ENCODE assay signal across 10 cellular contexts in genomic region chr3:119279101-119279554, GRCh38. TPM values are rescaled to one million over a fixed set of nuclear protein-coding genes. Genes with fewer than 3 reads are reported as not detected.
DNase-seq lines count a peak whose midpoint lies in the region; ATAC-seq and TF ChIP-seq lines count a peak whose summit lies in the region.
"Had no signal": no experiment of that assay in that cellular context is flagged by ENCODE, and none has a peak within 500 bp of the region (broad histone marks: within the 10 kb centered on the region; RNA-seq: fewer than 3 reads in every experiment).

No MANE protein-coding gene starts in this region.

- H3K27me3 Mint-ChIP-seq in MCF 10A (ENCODE audit: insufficient read depth, unreplicated experiment) (no peaks in the 10 kb centered on the region), glutamatergic neuron (ENCODE audit: unreplicated experiment) (peaks cover 2% of the 10 kb centered on the region)
- H3K27me3 Mint-ChIP-seq in CD4-positive, alpha-beta T cell: no peaks in the 10 kb centered on the region

- no peaks in the 10 kb centered on the region for H3K4me1 ChIP-seq in breast epithelium
- H3K4me1 ChIP-seq in neuron (ENCODE audit: insufficient read depth, low read length): peaks cover 10% of the 10 kb centered on the region

- intact Hi-C loops in MCF 10A (cut with micrococcal nuclease) (loop anchor here (10.0 kb wide), 1 partner anchor 906 kb away; no protein-coding TSS in a partner anchor), breast epithelium (cut with DNase I; ENCODE audit: low total_unique reads) (no loop called here)
- intact Hi-C loops in CD4-positive, alpha-beta T cell (cut with DNase I, micrococcal nuclease): loop anchor here (5.0 to 10.0 kb wide), 3 partner anchors 38 to 176 kb away; no protein-coding TSS in a partner anchor

- H3K4me3 ChIP-seq in breast epithelium (no peak overlapping the region), neuron (ENCODE audit: low read length) (no peak overlapping the region)

- H3K9me3 ChIP-seq in breast epithelium (peaks cover 10 to 13% of the 10 kb centered on the region in 2 donors), neuron (ENCODE audit: low read length) (peaks cover 8% of the 10 kb centered on the region)
- peaks cover 8% of the 10 kb centered on the region for H3K9me3 ChIP-seq in CD4-positive, alpha-beta T cell (ENCODE audit: control insufficient read depth, low read length)

- H3K27ac Mint-ChIP-seq in MCF 10A (ENCODE audit: low read depth, unreplicated experiment) (no peak overlapping the region), glutamatergic neuron (ENCODE audit: unreplicated experiment) (peak overlapping the region; percentile 26)
- H3K27ac Mint-ChIP-seq in CD4-positive, alpha-beta T cell: no peak overlapping the region

- H3K27me3 ChIP-seq in breast epithelium (no peaks in the 10 kb centered on the region), neuron (ENCODE audit: insufficient read depth, low read length) (no peaks in the 10 kb centered on the region)
- no peaks in the 10 kb centered on the region for H3K27me3 ChIP-seq in CD4-positive, alpha-beta T cell (ENCODE audit: control insufficient read depth, insufficient read depth, low read length)

- ATAC-seq in CD4-positive, alpha-beta T cell (ENCODE audit: poor library complexity): no peak
- ATAC-seq in GM19351 (IDR thresholded peaks at IDR 0.05; ENCODE audit: unreplicated experiment) (no peak), HG03139 (IDR thresholded peaks at IDR 0.05; ENCODE audit: unreplicated experiment) (no peak)

- H3K4me1 Mint-ChIP-seq in MCF 10A (ENCODE audit: insufficient read depth, unreplicated experiment) (no peaks in the 10 kb centered on the region), glutamatergic neuron (ENCODE audit: low read depth, unreplicated experiment) (peaks cover 6% of the 10 kb centered on the region)
- peaks cover 20% of the 10 kb centered on the region for H3K4me1 Mint-ChIP-seq in CD4-positive, alpha-beta T cell (ENCODE audit: low read depth)

- DNase-seq in MCF 10A (ENCODE audit: unreplicated experiment): peak; percentile 28
- no peak for DNase-seq in breast epithelium (ENCODE audit: low spot score in 2 of 2)
- DNase-seq in glutamatergic neuron: no peak
- no peak for DNase-seq in CD4-positive, alpha-beta T cell
- no peak for DNase-seq in 8988T
- DNase-seq: NCI-H524; stimulated activated naive CD4-positive, alpha-beta T cell treated with Interleukin-2 at 50 U/mL for 16 hours had no signal

- CTCF ChIA-PET in MCF 10A (lab: Yijun Ruan, JAX): no interaction called here
- CTCF ChIA-PET in CD4-positive, alpha-beta T cell (lab: Charles Lee): no interaction called here

- H3K27ac ChIP-seq in breast epithelium: peak overlapping the region in 1 of 2 donors; percentile 75
- H3K27ac ChIP-seq in CD4-positive, alpha-beta T cell (ENCODE audit: low read depth, low read length): no peak overlapping the region

- TF ChIP-seq CTCF in MCF 10A (IDR thresholded peaks at IDR 0.05; ENCODE audit: unreplicated experiment): no peak
- TF ChIP-seq CTCF in breast epithelium (IDR thresholded peaks at IDR 0.05): no peak
- TF ChIP-seq CTCF in glutamatergic neuron (IDR thresholded peaks at IDR 0.05; ENCODE audit: partially characterized antibody, unreplicated experiment): no peak
- TF ChIP-seq CTCF in CD4-positive, alpha-beta T cell (IDR thresholded peaks at IDR 0.05): no peak

- no TSS peak for BruUV-seq in MCF 10A (replicated peaks; lab: Mats Ljungman, UMichigan)

- no peaks in the 10 kb centered on the region for H3K9me3 Mint-ChIP-seq in MCF 10A (ENCODE audit: unreplicated experiment)
- H3K9me3 Mint-ChIP-seq in glutamatergic neuron (ENCODE audit: unreplicated experiment): peaks cover 2% of the 10 kb centered on the region
- peaks cover 7% of the 10 kb centered on the region for H3K9me3 Mint-ChIP-seq in CD4-positive, alpha-beta T cell

- no peak for TF ChIP-seq POLR2A in breast epithelium (IDR thresholded peaks at IDR 0.05)

- H3K36me3 ChIP-seq in breast epithelium (no peaks in the 10 kb centered on the region), neuron (ENCODE audit: insufficient read depth, low read length) (no peaks in the 10 kb centered on the region)

- no peak overlapping the region for H3K4me3 Mint-ChIP-seq in MCF 10A (ENCODE audit: unreplicated experiment)
- no peak overlapping the region for H3K4me3 Mint-ChIP-seq in glutamatergic neuron (ENCODE audit: unreplicated experiment)
- no peak overlapping the region for H3K4me3 Mint-ChIP-seq in CD4-positive, alpha-beta T cell

- peak overlapping the region; percentile 70 for H2AFZ ChIP-seq in neuron (ENCODE audit: low read depth, low read length)

- H3K36me3 Mint-ChIP-seq in MCF 10A (ENCODE audit: insufficient read depth, unreplicated experiment) (no peaks in the 10 kb centered on the region), glutamatergic neuron (ENCODE audit: unreplicated experiment) (peaks cover 16% of the 10 kb centered on the region)
- H3K36me3 Mint-ChIP-seq in CD4-positive, alpha-beta T cell (ENCODE audit: low read depth): peaks cover 6% of the 10 kb centered on the region

- POLR2A ChIA-PET in MCF 10A (lab: Yijun Ruan, JAX): no interaction called here
- POLR2A ChIA-PET in CD4-positive, alpha-beta T cell (lab: Charles Lee): interaction anchor here (1.3 kb wide), 1 partner anchor 14 kb away, joined by 4 read pairs; no protein-coding TSS in a partner anchor

RNA-seq across cellular contexts. Expression of gene ARHGAP31, which starts 15.1 kb away (rescaled TPM):
- 4.4 and 4.7 TPM in 2 replicates for total RNA-seq in MCF 10A (2022)
- 10 to 100 TPM; 11.6 to 19.3 (median 18.2) TPM for total RNA-seq in breast epithelium
- 0.20 TPM for total RNA-seq in glutamatergic neuron (ENCODE audit: unreplicated experiment)
- 1 to 10 TPM; 2.4 to 2.9 TPM for total RNA-seq in CD4-positive, alpha-beta T cell

RNA-seq across cellular contexts. Expression of gene B4GALT4, which starts 38.5 kb away (rescaled TPM):
- total RNA-seq in MCF 10A (2022): 18.3 and 20.4 TPM in 2 replicates
- 10 to 100 TPM; 14.1 to 22.5 (median 19.3) TPM for total RNA-seq in breast epithelium
- 24.3 TPM for total RNA-seq in glutamatergic neuron (ENCODE audit: unreplicated experiment)
- total RNA-seq in CD4-positive, alpha-beta T cell: 10 to 100 TPM; 26.2 to 29.5 TPM
